20 cellular contexts compared by ENCODE assay signal in genomic region chr15:48675436-48675835, GRCh38.
"Had no signal": no experiment of that assay in that cellular context is flagged by ENCODE, and none has a peak within 500 bp of the region (broad histone marks: within the 10 kb centered on the region; RNA-seq: fewer than 3 reads in every experiment).

No MANE protein-coding gene starts in this region.

- H3K4me1 Mint-ChIP-seq: activated CD4-positive, alpha-beta T cell treated with anti-CD3 and anti-CD28 coated beads, Interleukin-2, amount 10 ng/mL, durations not matched to agents 24 days and 14 days; activated T-helper 17 cell treated with anti-CD3 and anti-CD28 coated beads, Interleukin-2, amount 50 U/mL, for 72 hours; brain; central memory CD8-positive, alpha-beta T cell; immature natural killer cell; neural crest cell had no signal

- H3K9me3 ChIP-seq: left ventricle myocardium inferior, prostate gland, right atrium auricular region, suprapubic skin, vagina had no signal

- H3K4me3 ChIP-seq: left ventricle myocardium inferior, prostate gland, right atrium auricular region, skin epidermis, suprapubic skin, vagina had no signal

- H3K4me3 Mint-ChIP-seq: activated CD4-positive, alpha-beta T cell treated with anti-CD3 and anti-CD28 coated beads, Interleukin-2, amount 10 ng/mL, durations not matched to agents 24 days and 14 days; activated CD8-positive, alpha-beta T cell treated with anti-CD3 and anti-CD28 coated beads for 36 hours; activated naive CD4-positive, alpha-beta T cell treated with anti-CD3 and anti-CD28 coated beads for 36 hours; activated T-helper 17 cell treated with anti-CD3 and anti-CD28 coated beads, Interleukin-2, amount 50 U/mL, for 72 hours; brain; central memory CD8-positive, alpha-beta T cell; immature natural killer cell; neural crest cell; stimulated activated naive CD8-positive, alpha-beta T cell treated with anti-CD3 and anti-CD28 coated beads, Interleukin-15, Interleukin-2, amounts not matched to agents 100 ng/mL and 50 ng/mL, for 24 hours had no signal

- H3K36me3 Mint-ChIP-seq: brain, immature natural killer cell had no signal

- DNase-seq: activated CD4-positive, alpha-beta T cell treated with anti-CD3 and anti-CD28 coated beads, Interleukin-2, amount 10 ng/mL, durations not matched to agents 24 days and 14 days; activated CD8-positive, alpha-beta T cell treated with anti-CD3 and anti-CD28 coated beads for 36 hours; activated naive CD4-positive, alpha-beta T cell treated with anti-CD3 and anti-CD28 coated beads for 36 hours; activated T-cell treated with anti-CD3 and anti-CD28 coated beads, Interleukin-2, amount 50 U/mL, for 1 hour; cortex of kidney; erythroblast; immature natural killer cell; kidney glomerular epithelial cell; left ventricle myocardium inferior; T1000 had no signal

- H3K27me3 ChIP-seq: right atrium auricular region, suprapubic skin, vagina had no signal

- H3K27ac Mint-ChIP-seq: activated CD4-positive, alpha-beta T cell treated with anti-CD3 and anti-CD28 coated beads, Interleukin-2, amount 10 ng/mL, durations not matched to agents 24 days and 14 days; activated CD8-positive, alpha-beta T cell treated with anti-CD3 and anti-CD28 coated beads for 36 hours; activated naive CD4-positive, alpha-beta T cell treated with anti-CD3 and anti-CD28 coated beads for 36 hours; activated T-helper 17 cell treated with anti-CD3 and anti-CD28 coated beads, Interleukin-2, amount 50 U/mL, for 72 hours; brain; stimulated activated naive CD8-positive, alpha-beta T cell treated with anti-CD3 and anti-CD28 coated beads, Interleukin-15, Interleukin-2, amounts not matched to agents 100 ng/mL and 50 ng/mL, for 24 hours had no signal

- H3K9me3 Mint-ChIP-seq: activated CD4-positive, alpha-beta T cell treated with anti-CD3 and anti-CD28 coated beads, Interleukin-2, amount 10 ng/mL, durations not matched to agents 24 days and 14 days; activated CD8-positive, alpha-beta T cell treated with anti-CD3 and anti-CD28 coated beads for 36 hours; activated naive CD4-positive, alpha-beta T cell treated with anti-CD3 and anti-CD28 coated beads for 36 hours; activated T-helper 17 cell treated with anti-CD3 and anti-CD28 coated beads, Interleukin-2, amount 50 U/mL, for 72 hours; brain; central memory CD8-positive, alpha-beta T cell; immature natural killer cell; neural crest cell; stimulated activated naive CD8-positive, alpha-beta T cell treated with anti-CD3 and anti-CD28 coated beads, Interleukin-15, Interleukin-2, amounts not matched to agents 100 ng/mL and 50 ng/mL, for 24 hours had no signal

- H3K36me3 ChIP-seq: left ventricle myocardium inferior, prostate gland, right atrium auricular region, suprapubic skin, vagina had no signal

- H3K4me1 ChIP-seq: left ventricle myocardium inferior, prostate gland, right atrium auricular region, suprapubic skin, vagina had no signal

- H3K27ac ChIP-seq: left ventricle myocardium inferior, prostate gland, right atrium auricular region, skin epidermis, suprapubic skin, vagina had no signal

- H3K27me3 Mint-ChIP-seq: activated CD4-positive, alpha-beta T cell treated with anti-CD3 and anti-CD28 coated beads, Interleukin-2, amount 10 ng/mL, durations not matched to agents 24 days and 14 days had no signal
